ENCODE assay signal across 1 cellular context in genomic region chr9:126389958-126390357, GRCh38.
TF ChIP-seq lines count a peak whose summit lies in the region.

No MANE protein-coding gene starts in this region.

TF ChIP-seq in H1, 55 proteins besides CTCF, POLR2A, EP300 and RAD21 (continued from another document):
- TF ChIP-seq CHD7 (IDR thresholded peaks at IDR 0.05; ENCODE audit: insufficient replicate concordance, low read length) (no peak), RBBP5 (IDR thresholded peaks at IDR 0.05; ENCODE audit: borderline replicate concordance, low read depth, low read length) (no peak), NRF1 (IDR thresholded peaks at IDR 0.05; ENCODE audit: low read depth, low read length) (no peak), RFX5 (IDR thresholded peaks at IDR 0.05; ENCODE audit: borderline replicate concordance, low read depth, low read length) (no peak), GABPA (IDR thresholded peaks at IDR 0.05; ENCODE audit: borderline replicate concordance, insufficient read depth, low read length) (no peak), CEBPB (IDR thresholded peaks at IDR 0.05; ENCODE audit: low read depth, low read length) (no peak), RNF2 (IDR thresholded peaks at IDR 0.05; ENCODE audit: borderline replicate concordance, low read depth, low read length, missing control alignments, poor library complexity, severe bottlenecking) (no peak), TCF12 (IDR thresholded peaks at IDR 0.05; ENCODE audit: low read depth, low read length) (no peak), MAFK (IDR thresholded peaks at IDR 0.05; ENCODE audit: low read depth, low read length) (no peak), TAF1 (IDR thresholded peaks at IDR 0.05; ENCODE audit: low read depth, low read length) (no peak), YY1 (IDR thresholded peaks at IDR 0.05; ENCODE audit: low read depth, low read length) (no peak), ZNF274 (IDR thresholded peaks at IDR 0.05; ENCODE audit: borderline replicate concordance, extremely low read depth, low read length) (no peak), TBP (IDR thresholded peaks at IDR 0.05; ENCODE audit: low read depth, low read length) (no peak), MAX (IDR thresholded peaks at IDR 0.05) (no peak), KDM4A (IDR thresholded peaks at IDR 0.05; ENCODE audit: low read depth, low read length, severe bottlenecking) (no peak)
